Comparison of ENCODE assay signal across 1 cellular context in genomic region chr1:164764333-164764732, GRCh38.
TF ChIP-seq lines count a peak whose summit lies in the region.

No MANE protein-coding gene starts in this region.

TF ChIP-seq in GM23338, 12 proteins besides CTCF, POLR2A, EP300 and RAD21:
- TF ChIP-seq EZH2phosphoT487 (IDR thresholded peaks at IDR 0.05; ENCODE audit: unreplicated experiment) = no peak
- no peak for TF ChIP-seq CREB1 (CRISPR knock-in tag; IDR thresholded peaks at IDR 0.05; ENCODE audit: low read depth)
- TF ChIP-seq ZNF462 (CRISPR knock-in tag; IDR thresholded peaks at IDR 0.05) = no peak
- no peak for TF ChIP-seq NANOG (IDR thresholded peaks at IDR 0.05; ENCODE audit: borderline replicate concordance)
- TF ChIP-seq JUNB (IDR thresholded peaks at IDR 0.05; ENCODE audit: unreplicated experiment) = no peak
- no peak for TF ChIP-seq EZH2 (IDR thresholded peaks at IDR 0.05; ENCODE audit: low read depth, unreplicated experiment)
- no peak for TF ChIP-seq STAT1 (IDR thresholded peaks at IDR 0.05; ENCODE audit: unreplicated experiment)
- TF ChIP-seq ZNF331 (CRISPR knock-in tag; IDR thresholded peaks at IDR 0.05; ENCODE audit: low read depth) = no peak
- no peak for TF ChIP-seq POLR2AphosphoS5 (IDR thresholded peaks at IDR 0.05; ENCODE audit: low read depth)
- TF ChIP-seq ZNF114 (CRISPR knock-in tag; IDR thresholded peaks at IDR 0.05) = no peak
- TF ChIP-seq ETS1 (IDR thresholded peaks at IDR 0.05) = no peak
- no peak for TF ChIP-seq REST (IDR thresholded peaks at IDR 0.05; ENCODE audit: unreplicated experiment)
